ENCODE assay signal across 1 cellular context in genomic region chr20:7660165-7660564, GRCh38.
TF ChIP-seq lines count a peak whose summit lies in the region.

No MANE protein-coding gene starts in this region.

TF ChIP-seq in HepG2, 621 proteins besides CTCF, POLR2A, EP300 and RAD21 (continued from another document):
- TF ChIP-seq MIER3 (CRISPR knock-in tag; IDR thresholded peaks at IDR 0.05; ENCODE audit: borderline replicate concordance), result no peak
- TF ChIP-seq ZFY (CRISPR knock-in tag; IDR thresholded peaks at IDR 0.05), result no peak
- no peak for TF ChIP-seq ZNF710 (CRISPR knock-in tag; IDR thresholded peaks at IDR 0.05; ENCODE audit: borderline replicate concordance)
- no peak for TF ChIP-seq MIER2 (CRISPR knock-in tag; IDR thresholded peaks at IDR 0.05)
- no peak for TF ChIP-seq HIVEP1 (CRISPR knock-in tag; IDR thresholded peaks at IDR 0.05)
- no peak for TF ChIP-seq SMARCE1 (IDR thresholded peaks at IDR 0.05; ENCODE audit: borderline replicate concordance)
- TF ChIP-seq ELF4 (CRISPR knock-in tag; IDR thresholded peaks at IDR 0.05; ENCODE audit: borderline replicate concordance), result no peak
- peak; percentile 81; the same call in 1 of the 2 replicates for TF ChIP-seq CEBPB (IDR thresholded peaks at IDR 0.05; ENCODE audit: borderline replicate concordance, low read depth, low read length)
- no peak for TF ChIP-seq RNF219 (CRISPR knock-in tag; IDR thresholded peaks at IDR 0.05)
- TF ChIP-seq ZNF296 (CRISPR knock-in tag; conservative IDR thresholded peaks at IDR 0.05), result no peak
- TF ChIP-seq TFDP2 (CRISPR knock-in tag; IDR thresholded peaks at IDR 0.05), result no peak
- TF ChIP-seq BCLAF1 (IDR thresholded peaks at IDR 0.05), result no peak
- TF ChIP-seq CREB1 (IDR thresholded peaks at IDR 0.05), result 0 out of 2 replicates have a peak, but pooled peaks have one; percentile 28
- TF ChIP-seq CREB1 (CRISPR knock-in tag; IDR thresholded peaks at IDR 0.05), result no peak
- no peak for TF ChIP-seq CREB3 (CRISPR knock-in tag; IDR thresholded peaks at IDR 0.05)
- no peak for TF ChIP-seq IKZF5 (CRISPR knock-in tag; IDR thresholded peaks at IDR 0.05)
- no peak for TF ChIP-seq ZNF235 (CRISPR knock-in tag; IDR thresholded peaks at IDR 0.05; ENCODE audit: borderline replicate concordance)
- TF ChIP-seq RNF2 (conservative IDR thresholded peaks at IDR 0.05; ENCODE audit: low read depth), result no peak
- no peak for TF ChIP-seq KDM2A (CRISPR knock-in tag; IDR thresholded peaks at IDR 0.05; ENCODE audit: borderline replicate concordance, low read depth)
- TF ChIP-seq TIGD3 (CRISPR knock-in tag; IDR thresholded peaks at IDR 0.05; ENCODE audit: borderline replicate concordance), result no peak
- no peak for TF ChIP-seq ZBTB7A (CRISPR knock-in tag; IDR thresholded peaks at IDR 0.05)
- TF ChIP-seq NCOA2 (CRISPR knock-in tag; IDR thresholded peaks at IDR 0.05), result no peak
- no peak for TF ChIP-seq ZNF891 (CRISPR knock-in tag; IDR thresholded peaks at IDR 0.05)
- TF ChIP-seq FOXO1 (CRISPR knock-in tag; IDR thresholded peaks at IDR 0.05), result no peak
- TF ChIP-seq ELK4 (CRISPR knock-in tag; IDR thresholded peaks at IDR 0.05; ENCODE audit: borderline replicate concordance), result no peak
